ENCODE assay signal across 18 cellular contexts in the genomic region with DNA sequence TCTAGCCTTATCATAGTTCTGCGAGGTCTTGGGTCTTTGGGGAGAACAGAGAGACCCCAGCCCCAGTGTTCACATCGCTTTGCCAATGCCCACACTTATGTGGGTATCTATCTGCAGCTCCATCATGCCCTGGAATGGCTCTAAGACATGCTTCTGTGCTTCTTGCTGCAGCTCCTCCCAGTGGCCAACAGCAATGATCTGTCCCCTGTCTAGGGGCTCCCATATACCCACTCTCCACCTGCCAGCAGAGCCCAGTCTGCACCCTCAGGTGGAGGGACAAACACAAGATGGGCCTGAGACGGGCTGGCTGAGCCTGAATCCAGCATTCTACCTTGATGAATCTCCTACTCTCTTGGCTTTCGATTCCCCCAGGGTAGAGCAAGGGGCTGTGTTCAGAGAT. TPM values are rescaled to one million over a fixed set of nuclear protein-coding genes. Genes with fewer than 3 reads are reported as not detected.
DNase-seq lines count a peak whose midpoint lies in the region; ATAC-seq and TF ChIP-seq lines count a peak whose summit lies in the region.
"Had no signal": no experiment of that assay in that cellular context is flagged by ENCODE, and none has a peak within 500 bp of the region (broad histone marks: within the 10 kb centered on the region; RNA-seq: fewer than 3 reads in every experiment).

No MANE protein-coding gene starts in this region.

- no peaks in the 10 kb centered on the region for H3K4me1 Mint-ChIP-seq in activated naive CD4-positive, alpha-beta T cell treated with anti-CD3 and anti-CD28 coated beads, Interleukin-2, amount 10 ng/mL, durations not matched to agents 7 days and 5 days
- H3K4me1 Mint-ChIP-seq: activated CD4-positive, alpha-beta T cell treated with anti-CD3 and anti-CD28 coated beads for 36 hours; activated naive CD8-positive, alpha-beta T cell treated with anti-CD3 and anti-CD28 coated beads, Interleukin-2, amount 50 U/mL, for 24 hours; stimulated activated naive CD8-positive, alpha-beta T cell treated with anti-CD3 and anti-CD28 coated beads, Interleukin-15, amount 100 ng/mL, for 72 hours; T-helper 17 cell had no signal

- H3K27ac Mint-ChIP-seq in activated naive CD4-positive, alpha-beta T cell treated with anti-CD3 and anti-CD28 coated beads, Interleukin-2, amount 10 ng/mL, durations not matched to agents 7 days and 5 days: no peak overlapping the region
- H3K27ac Mint-ChIP-seq: activated CD4-positive, alpha-beta T cell treated with anti-CD3 and anti-CD28 coated beads for 36 hours; activated naive CD8-positive, alpha-beta T cell treated with anti-CD3 and anti-CD28 coated beads, Interleukin-2, amount 50 U/mL, for 24 hours; stimulated activated naive CD8-positive, alpha-beta T cell treated with anti-CD3 and anti-CD28 coated beads, Interleukin-15, amount 100 ng/mL, for 72 hours; T-helper 17 cell had no signal

- H3K27me3 ChIP-seq in A673 (replicated peaks; ENCODE audit: insufficient read depth, low read depth, low read length, poor library complexity): peaks cover 4% of the 10 kb centered on the region
- no peaks in the 10 kb centered on the region for H3K27me3 ChIP-seq in tibial artery

- no peaks in the 10 kb centered on the region for H3K4me1 ChIP-seq in A673 (ENCODE audit: insufficient read depth, low read length, poor library complexity, severe bottlenecking)
- H3K4me1 ChIP-seq in tibial artery: no peaks in the 10 kb centered on the region

- CTCF ChIA-PET in A673 (lab: Charles Lee): no interaction called here
- CTCF ChIA-PET in activated naive CD4-positive, alpha-beta T cell treated with anti-CD3 and anti-CD28 coated beads, Interleukin-2, amount 10 ng/mL, durations not matched to agents 7 days and 5 days (lab: Charles Lee): no interaction called here

- no peaks in the 10 kb centered on the region for H3K9me3 Mint-ChIP-seq in activated naive CD4-positive, alpha-beta T cell treated with anti-CD3 and anti-CD28 coated beads, Interleukin-2, amount 10 ng/mL, durations not matched to agents 7 days and 5 days
- H3K9me3 Mint-ChIP-seq: activated naive CD8-positive, alpha-beta T cell treated with anti-CD3 and anti-CD28 coated beads, Interleukin-2, amount 50 U/mL, for 24 hours; activated T-cell treated with anti-CD3 and anti-CD28 coated beads, Interleukin-2, amount 50 U/mL, for 4 hours had no signal

- TF ChIP-seq CTCF in A673 (conservative IDR thresholded peaks at IDR 0.05; ENCODE audit: low read depth, low read length): peak; percentile 32; the same call in 1 of the 2 replicates
- no peak for TF ChIP-seq CTCF in tibial artery (IDR thresholded peaks at IDR 0.05)

- no TSS peak for BruUV-seq in A673 (replicated peaks; lab: Mats Ljungman, UMichigan)

- DNase-seq in A673 (ENCODE audit: low spot score) (no peak), HT-29 (ENCODE audit: low spot score) (peak; percentile 29), dermis blood vessel endothelial cell (peak; percentile 32), cortex of kidney (lab: John Stamatoyannopoulos, UW) (no peak), tibial artery (no peak)
- DNase-seq in activated naive CD4-positive, alpha-beta T cell treated with anti-CD3 and anti-CD28 coated beads, Interleukin-2, amount 10 ng/mL, durations not matched to agents 7 days and 5 days: no peak
- DNase-seq: activated CD4-positive, alpha-beta T cell treated with anti-CD3 and anti-CD28 coated beads for 36 hours; activated naive CD8-positive, alpha-beta T cell treated with anti-CD3 and anti-CD28 coated beads, Interleukin-2, amount 50 U/mL, for 24 hours; activated T-cell treated with anti-CD3 and anti-CD28 coated beads, Interleukin-2, amount 50 U/mL, for 4 hours; central memory CD4-positive, alpha-beta T cell; GF-D8; NCI-H1436 treated with DMSO at 0.1 percent for 48 hours; NCI-H446 treated with DMSO at 0.1 percent for 48 hours; stimulated activated naive CD8-positive, alpha-beta T cell treated with anti-CD3 and anti-CD28 coated beads, Interleukin-15, amount 100 ng/mL, for 72 hours; T-helper 17 cell had no signal

- H3K27ac ChIP-seq in A673 (ENCODE audit: low read depth, low read length, poor library complexity, severe bottlenecking) (no peak overlapping the region), tibial artery (no peak overlapping the region)
- H3K27ac ChIP-seq: epithelial cell of prostate had no signal

- H3K9me3 ChIP-seq in A673 (ENCODE audit: low read depth, low read length, poor library complexity, severe bottlenecking) (no peaks in the 10 kb centered on the region), tibial artery (peaks cover 0 to 8% (median 6%) of the 10 kb centered on the region in 3 donors)

- H3K4me3 ChIP-seq in A673 (ENCODE audit: low read depth, low read length, poor library complexity, severe bottlenecking) (no peak overlapping the region), tibial artery (no peak overlapping the region)

- H3K36me3 ChIP-seq in A673 (ENCODE audit: insufficient read depth, low read length, poor library complexity, severe bottlenecking) (no peaks in the 10 kb centered on the region), tibial artery (no peaks in the 10 kb centered on the region)

- intact Hi-C loops in A673 (cut with micrococcal nuclease; ENCODE audit: unreplicated experiment) (no loop called here), tibial artery (cut with DNase I; ENCODE audit: low total_unique reads) (no loop called here)

- H3K27me3 Mint-ChIP-seq in activated naive CD4-positive, alpha-beta T cell treated with anti-CD3 and anti-CD28 coated beads, Interleukin-2, amount 10 ng/mL, durations not matched to agents 7 days and 5 days: peaks cover 15% of the 10 kb centered on the region
- H3K27me3 Mint-ChIP-seq: activated naive CD8-positive, alpha-beta T cell treated with anti-CD3 and anti-CD28 coated beads, Interleukin-2, amount 50 U/mL, for 24 hours; stimulated activated naive CD8-positive, alpha-beta T cell treated with anti-CD3 and anti-CD28 coated beads, Interleukin-15, amount 100 ng/mL, for 72 hours had no signal

- H3K4me3 Mint-ChIP-seq in activated naive CD4-positive, alpha-beta T cell treated with anti-CD3 and anti-CD28 coated beads, Interleukin-2, amount 10 ng/mL, durations not matched to agents 7 days and 5 days: no peak overlapping the region
- H3K4me3 Mint-ChIP-seq: activated CD4-positive, alpha-beta T cell treated with anti-CD3 and anti-CD28 coated beads for 36 hours; activated naive CD8-positive, alpha-beta T cell treated with anti-CD3 and anti-CD28 coated beads, Interleukin-2, amount 50 U/mL, for 24 hours; activated T-cell treated with anti-CD3 and anti-CD28 coated beads, Interleukin-2, amount 50 U/mL, for 4 hours; stimulated activated naive CD8-positive, alpha-beta T cell treated with anti-CD3 and anti-CD28 coated beads, Interleukin-15, amount 100 ng/mL, for 72 hours; T-helper 17 cell had no signal

- no peaks in the 10 kb centered on the region for H3K36me3 Mint-ChIP-seq in activated naive CD4-positive, alpha-beta T cell treated with anti-CD3 and anti-CD28 coated beads, Interleukin-2, amount 10 ng/mL, durations not matched to agents 7 days and 5 days

- POLR2A ChIA-PET in A673 (lab: Charles Lee; ENCODE audit: low non-redundant PET): no interaction called here

- ATAC-seq in GM18867 (IDR thresholded peaks at IDR 0.05; ENCODE audit: unreplicated experiment): peak; percentile 45
- ATAC-seq in HG03025 (IDR thresholded peaks at IDR 0.05; ENCODE audit: low FRiP score, unreplicated experiment): no peak
- ATAC-seq: activated CD4-positive, alpha-beta T cell treated with anti-CD3 and anti-CD28 coated beads for 36 hours; activated naive CD8-positive, alpha-beta T cell treated with anti-CD3 and anti-CD28 coated beads, Interleukin-2, amount 50 U/mL, for 24 hours; activated T-cell treated with anti-CD3 and anti-CD28 coated beads, Interleukin-2, amount 50 U/mL, for 4 hours; stimulated activated naive CD8-positive, alpha-beta T cell treated with anti-CD3 and anti-CD28 coated beads, Interleukin-15, amount 100 ng/mL, for 72 hours; T-helper 17 cell had no signal

RNA-seq across cellular contexts. Expression of gene DAP, which starts 14.6 kb away (rescaled TPM):
- total RNA-seq in A673 (2021) (95.9 and 98.3 TPM in 2 replicates), dermis blood vessel endothelial cell (36.2 and 89.6 TPM in 2 replicates)
- total RNA-seq in HT-29 (2014; rRNA removed; shearing (Covaris generic)): 45.9 and 54.2 TPM in 2 replicates

Comparison
In these comparisons a context has a peak if more than half of its experiments do, and no peak if none do; other contexts are left out.
1. DNase-seq: peak in HT-29 (single experiment) and dermis blood vessel endothelial cell (single experiment); none in A673 (single experiment), cortex of kidney (single experiment), tibial artery (0 of 2) and activated naive CD4-positive, alpha-beta T cell treated with anti-CD3 and anti-CD28 coated beads, Interleukin-2, amount 10 ng/mL, durations not matched to agents 7 days and 5 days (single experiment).